ENCODE assay signal across 17 cellular contexts in genomic region chr16:89166696-89167424, GRCh38. TPM values are rescaled to one million over a fixed set of nuclear protein-coding genes. Genes with fewer than 3 reads are reported as not detected.
DNase-seq lines count a peak whose midpoint lies in the region; ATAC-seq and TF ChIP-seq lines count a peak whose summit lies in the region.
"Had no signal": no experiment of that assay in that cellular context is flagged by ENCODE, and none has a peak within 500 bp of the region (broad histone marks: within the 10 kb centered on the region; RNA-seq: fewer than 3 reads in every experiment).

No MANE protein-coding gene starts in this region.

- H3K9ac ChIP-seq in iPS-20b (ENCODE audit: low read depth, low read length) (peak overlapping the region; percentile 25; the same call in 1 of the 2 replicates), stomach smooth muscle (ENCODE audit: low read length in 2 of 2) (no peak overlapping the region)

- POLR2A ChIA-PET in WTC11 (lab: Charles Lee), result interaction anchor here (0.5 to 1.2 kb wide), 2 partner anchors 356 to 397 kb away, joined by 3 to 4 read pairs; no protein-coding TSS in a partner anchor

- no peak overlapping the region for H3K4me3 Mint-ChIP-seq in WTC11
- H3K4me3 Mint-ChIP-seq: CD4-positive, alpha-beta T cell had no signal

- H3K4me1 ChIP-seq in left ventricle myocardium inferior (peaks cover 23% of the 10 kb centered on the region), right atrium auricular region (peaks cover 0 to 27% of the 10 kb centered on the region in 2 donors), iPS-20b (ENCODE audit: insufficient read depth, low read length) (no peaks in the 10 kb centered on the region; the same call in 1 of the 2 replicates), stomach smooth muscle (ENCODE audit: control insufficient read depth, insufficient read depth, low read length) (peaks cover 19% of the 10 kb centered on the region)

- H3K4me1 Mint-ChIP-seq in WTC11, result peaks cover 6% of the 10 kb centered on the region

- ATAC-seq in WTC11 (no peak), GM19467 (IDR thresholded peaks at IDR 0.05; ENCODE audit: unreplicated experiment) (no peak)

- CTCF ChIA-PET in WTC11 (lab: Charles Lee), result interaction anchor here (0.6 to 2.6 kb wide), 68 partner anchors 10 to 494 kb away, joined by 3 to 47 read pairs (median 5); partner anchors contain the start of genes ACSF3, APRT, CBFA2T3 and GALNS

- H3K27me3 ChIP-seq in left ventricle myocardium inferior (ENCODE audit: low read depth), result peaks cover 80% of the 10 kb centered on the region
- peaks cover 0 to 3% of the 10 kb centered on the region in 2 donors for H3K27me3 ChIP-seq in right atrium auricular region
- H3K27me3 ChIP-seq in iPS-20b (ENCODE audit: insufficient read depth, low read length), result peaks cover 17% of the 10 kb centered on the region
- H3K27me3 ChIP-seq in stomach smooth muscle (ENCODE audit: control insufficient read depth in 1 of 2, insufficient read depth in 2 of 2, low read length in 2 of 2), result peaks cover 60 to 65% of the 10 kb centered on the region in 2 donors

- no peaks in the 10 kb centered on the region for H3K9me3 Mint-ChIP-seq in WTC11
- H3K9me3 Mint-ChIP-seq: CD4-positive, alpha-beta T cell had no signal

- H3K27me3 Mint-ChIP-seq in WTC11 (ENCODE audit: low read depth), result peaks cover 6% of the 10 kb centered on the region

- no peaks in the 10 kb centered on the region for H3K36me3 Mint-ChIP-seq in WTC11

- intact Hi-C loops in left ventricle myocardium inferior (cut with micrococcal nuclease), result no loop called here

- H3K4me3 ChIP-seq in left ventricle myocardium inferior, result peak overlapping the region; percentile 25
- no peak overlapping the region for H3K4me3 ChIP-seq in right atrium auricular region
- H3K4me3 ChIP-seq in iPS-20b (ENCODE audit: low read length), result no peak overlapping the region
- peak overlapping the region; percentile 12 to 22 for H3K4me3 ChIP-seq in stomach smooth muscle (ENCODE audit: low read length in 2 of 2)
- H3K4me3 ChIP-seq: colonic mucosa, upper lobe of right lung had no signal

- no peaks in the 10 kb centered on the region for H3K36me3 ChIP-seq in left ventricle myocardium inferior
- no peaks in the 10 kb centered on the region for H3K36me3 ChIP-seq in right atrium auricular region
- no peaks in the 10 kb centered on the region for H3K36me3 ChIP-seq in iPS-20b (ENCODE audit: insufficient read depth, low read depth, low read length)
- no peaks in the 10 kb centered on the region for H3K36me3 ChIP-seq in stomach smooth muscle (ENCODE audit: control insufficient read depth in 2 of 2, insufficient read depth in 2 of 2, low read length in 2 of 2)
- H3K36me3 ChIP-seq: colonic mucosa, upper lobe of right lung had no signal

- H3K27ac Mint-ChIP-seq in WTC11, result no peak overlapping the region
- H3K27ac Mint-ChIP-seq: CD4-positive, alpha-beta T cell; progenitor cell of endocrine pancreas had no signal

- TF ChIP-seq CTCF in left ventricle myocardium inferior (IDR thresholded peaks at IDR 0.05; ENCODE audit: borderline replicate concordance), result no peak
- no peak for TF ChIP-seq CTCF in right atrium auricular region (IDR thresholded peaks at IDR 0.05)
- TF ChIP-seq CTCF in WTC11 (IDR thresholded peaks at IDR 0.05), result no peak

- no peak for DNase-seq in left ventricle myocardium inferior
- DNase-seq in right atrium auricular region (ENCODE audit: low spot score), result no peak
- DNase-seq in WTC11 (ENCODE audit: low spot score), result no peak
- no peak for DNase-seq in activated CD8-positive, alpha-beta memory T cell treated with anti-CD3 and anti-CD28 coated beads, Interleukin-2, amount 50 U/mL, for 4 hours
- no peak for DNase-seq in NOMO-1 (lab: John Stamatoyannopoulos, UW; ENCODE audit: unreplicated experiment in 2 of 2)

- no peak overlapping the region for H3K27ac ChIP-seq in left ventricle myocardium inferior (replicated peaks)
- H3K27ac ChIP-seq in right atrium auricular region, result no peak overlapping the region
- H3K27ac ChIP-seq in iPS-20b (ENCODE audit: low read length), result no peak overlapping the region
- H3K27ac ChIP-seq in stomach smooth muscle (ENCODE audit: low read length), result no peak overlapping the region
- H3K27ac ChIP-seq: colonic mucosa, upper lobe of right lung had no signal

- H3K9me3 ChIP-seq in left ventricle myocardium inferior (replicated peaks), result no peaks in the 10 kb centered on the region
- H3K9me3 ChIP-seq in right atrium auricular region, result no peaks in the 10 kb centered on the region
- H3K9me3 ChIP-seq in iPS-20b (ENCODE audit: insufficient read depth, low read depth, low read length), result no peaks in the 10 kb centered on the region
- H3K9me3 ChIP-seq in stomach smooth muscle (ENCODE audit: control insufficient read depth in 2 of 2, low read length in 2 of 2), result no peaks in the 10 kb centered on the region
- H3K9me3 ChIP-seq: colonic mucosa, upper lobe of right lung had no signal

TF ChIP-seq in WTC11, 78 proteins besides CTCF, POLR2A, EP300 and RAD21 (continues in another document):
- TF ChIP-seq ATF2 (CRISPR knock-in tag; IDR thresholded peaks at IDR 0.05; ENCODE audit: borderline replicate concordance, low read depth) (no peak), RELA (CRISPR knock-in tag; IDR thresholded peaks at IDR 0.05; ENCODE audit: borderline replicate concordance) (0 out of 2 replicates have a peak, but pooled peaks have one; percentile 11), MAX (CRISPR knock-in tag; IDR thresholded peaks at IDR 0.05) (no peak), ZNF281 (CRISPR knock-in tag; IDR thresholded peaks at IDR 0.05) (no peak), E2F5 (CRISPR knock-in tag; IDR thresholded peaks at IDR 0.05) (0 out of 2 replicates have a peak, but pooled peaks have one; percentile 30), GRHL2 (CRISPR knock-in tag; IDR thresholded peaks at IDR 0.05; ENCODE audit: insufficient replicate concordance, severe bottlenecking) (no peak)

RNA-seq across cellular contexts. Expression of gene CDH15, which starts 4.7 kb away (rescaled TPM):
- total RNA-seq in left ventricle myocardium inferior (not detected), right atrium auricular region (not detected), WTC11 (2021) (0.41 to 0.76 TPM (median 0.46 TPM) in 3 replicates)
- total RNA-seq: A172; CD4-positive, alpha-beta T cell; colonic mucosa; endothelial cell of umbilical vein; left ventricle myocardium superior; progenitor cell of endocrine pancreas; SK-MEL-5 had no signal

RNA-seq across cellular contexts. Expression of gene SLC22A31, which starts 33.5 kb away (rescaled TPM):
- total RNA-seq in left ventricle myocardium inferior (not detected), right atrium auricular region (under 1 TPM in 1 of 2 donors, not detected in 1; 0.75 TPM), WTC11 (2021) (9.8 to 12.1 TPM (median 10.7 TPM) in 3 replicates)
- total RNA-seq: A172, endothelial cell of umbilical vein, frontal cortex, left ventricle myocardium superior, SK-MEL-5 had no signal

RNA-seq across cellular contexts. Expression of gene ZNF778, which starts 50.6 kb away (rescaled TPM):
- 8.7 TPM for total RNA-seq in left ventricle myocardium inferior
- 1 to 10 TPM; 5.7 to 8.0 TPM for total RNA-seq in right atrium auricular region
- total RNA-seq in WTC11 (2021), result 15.5 to 31.2 TPM (median 15.6 TPM) in 3 replicates

Comparison
In these comparisons a context has a peak if more than half of its experiments do, and no peak if none do; other contexts are left out.
1. H3K4me3 ChIP-seq: peak in left ventricle myocardium inferior (single experiment) and stomach smooth muscle (2 of 2); none in right atrium auricular region (0 of 2) and iPS-20b (single experiment).